7 cellular contexts compared by ENCODE assay signal in the genomic region with DNA sequence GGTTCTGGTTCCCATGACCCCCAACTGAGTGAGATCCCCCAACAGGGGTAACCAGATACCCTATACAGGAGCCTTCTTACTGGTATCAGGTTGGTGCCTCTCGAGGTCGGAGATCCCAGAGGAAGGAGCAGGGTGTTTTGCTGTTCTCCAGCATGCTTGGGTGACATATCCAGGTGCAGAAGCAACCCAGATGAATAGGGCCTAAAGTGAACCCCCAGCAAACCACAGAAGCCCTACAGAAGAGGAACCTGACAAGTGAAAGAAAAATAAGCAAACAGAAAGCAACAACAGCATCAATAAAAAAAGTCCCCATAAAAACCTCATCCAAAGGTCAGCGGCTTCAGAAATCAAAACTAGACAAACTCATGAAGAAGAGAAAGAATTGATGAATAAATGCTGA.
"Had no signal": no experiment of that assay in that cellular context is flagged by ENCODE, and none has a peak within 500 bp of the region (broad histone marks: within the 10 kb centered on the region; RNA-seq: fewer than 3 reads in every experiment).

No MANE protein-coding gene starts in this region.

- H3K27ac ChIP-seq: GM23248 had no signal

- H3K9ac ChIP-seq: GM23248 had no signal

- H3K4me3 ChIP-seq: GM23248, K562 had no signal

- H2AFZ ChIP-seq: GM23248 had no signal

- DNase-seq: GM23248, GOT3, H7, HCEC 1CT, IMR-90, KG1 had no signal
